7 cellular contexts compared by ENCODE assay signal in the genomic region with DNA sequence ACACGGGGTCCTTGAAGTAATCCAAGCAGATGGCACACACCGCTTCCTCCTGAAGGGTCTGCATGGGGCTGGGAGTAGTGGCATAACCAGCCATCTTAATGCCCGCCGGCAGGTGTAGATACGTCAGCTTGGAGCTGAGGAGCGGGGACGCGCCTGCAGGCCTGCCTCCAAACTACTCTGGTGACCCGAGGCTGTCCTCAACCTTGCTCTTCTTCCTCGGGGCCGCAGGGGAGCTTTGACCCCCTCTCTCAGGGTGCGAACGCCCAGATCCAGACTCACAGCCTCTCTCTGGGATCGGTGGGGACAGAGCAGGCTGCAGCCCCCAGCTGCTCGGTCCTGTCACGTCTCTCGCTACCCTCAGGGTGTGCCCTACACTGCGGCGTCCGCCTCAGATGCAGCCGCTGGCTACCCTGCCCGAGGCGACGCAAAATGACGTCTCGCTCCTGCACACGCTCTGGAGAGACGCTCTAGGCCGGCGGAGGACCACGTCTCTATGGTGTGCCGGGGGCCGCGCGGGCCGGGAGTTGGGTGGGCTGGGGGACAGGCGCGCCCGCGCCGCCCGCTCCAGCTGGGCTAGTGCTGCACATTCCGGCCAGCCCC. TPM values are rescaled to one million over a fixed set of nuclear protein-coding genes. Genes with fewer than 3 reads are reported as not detected.
DNase-seq lines count a peak whose midpoint lies in the region; ATAC-seq, FAIRE-seq and TF ChIP-seq lines count a peak whose summit lies in the region.

A gene (minus strand): TSS at position 424 of the 600 bp plus-strand sequence. CDS start 330 bp downstream, at position 94.

- no peak for TF ChIP-seq CTCF in WI38 (IDR thresholded peaks at IDR 0.05; ENCODE audit: low read depth, low read length)
- no peak for TF ChIP-seq CTCF in choroid plexus epithelial cell (conservative IDR thresholded peaks at IDR 0.05; ENCODE audit: low read depth, low read length)
- TF ChIP-seq CTCF in HepG2 (CRISPR knock-in tag; IDR thresholded peaks at IDR 0.05), result peak; percentile 49

- H3K27ac ChIP-seq in HepG2 (ENCODE audit: extremely low read length, insufficient read depth, low read length), result peak within 1 kb of the TSS; percentile 90

- FAIRE-seq in HepG2 (lab: Jason Lieb, UNC), result peak; percentile 32

- 3% methylated on average over 22 of the region's 43 CpGs for WGBS in HepG2 (ENCODE audit: low lambda C conversion rate)

- DNase-seq in choroid plexus epithelial cell (ENCODE audit: low read depth), result peak; percentile 88
- DNase-seq in HepG2 (ENCODE audit: low spot score), result peak; percentile 91
- DNase-seq in stimulated activated CD4-positive, alpha-beta T cell treated with anti-CD3 and anti-CD28 coated beads, Interleukin-4, amount 100 ng/mL, for 4 hours, result peak; percentile 87 to 88
- no peak for DNase-seq in NCI-H524 (lab: John Stamatoyannopoulos, UW)

- H3K36me3 ChIP-seq in HepG2 (replicated peaks in 1 of 2; ENCODE audit: control insufficient read depth in 1 of 2, insufficient read depth in 2 of 2, low read length in 2 of 2), result peaks cover 4 to 14% of the 10 kb centered on the region in 2 experiments; a peak in 3 of 5 replicates

- ATAC-seq in HG03342 (IDR thresholded peaks at IDR 0.05; ENCODE audit: unreplicated experiment) (peak; percentile 77), HepG2 (peak; percentile 93)

- intact Hi-C loops in HepG2 (cut with micrococcal nuclease; ENCODE audit: unreplicated experiment), result loop anchor here (2.0 kb wide), 1 partner anchor 14 kb away; no protein-coding TSS in a partner anchor

- no peaks in the 10 kb centered on the region; a peak in 1 of 5 replicates for H3K27me3 ChIP-seq in HepG2 (ENCODE audit: control insufficient read depth in 1 of 2, insufficient read depth in 2 of 2, low read length in 2 of 2)

- TF ChIP-seq POLR2A in GM19099 (IDR thresholded peaks at IDR 0.05; ENCODE audit: extremely low read depth, insufficient read length, low read depth) (peak; percentile 98), HepG2 (IDR thresholded peaks at IDR 0.05; ENCODE audit: insufficient read depth in 1 of 2, low read depth in 2 of 2, low read length in 2 of 2) (peak; percentile 89 to 99)

- in situ Hi-C loops in HepG2 (cut with HindIII; ENCODE audit: extremely low pct_ligation_motif_present, low pct_unique_long_range_greater_than_20kb), result no loop called here

- TF ChIP-seq EP300 in HepG2 (IDR thresholded peaks at IDR 0.05; ENCODE audit: low read depth in 2 of 2, low read length in 2 of 2), result 0 out of 4 replicates have a peak, but pooled peaks of 1 of the 2 experiments have one; percentile 10
- TF ChIP-seq EP300 in HepG2 (CRISPR knock-in tag; IDR thresholded peaks at IDR 0.05; ENCODE audit: borderline replicate concordance), result peak; percentile 36; the same call in 1 of the 2 replicates

- peak within 1 kb of the TSS; percentile 99 for H3K4me2 ChIP-seq in HepG2 (ENCODE audit: low read depth, low read length)

- POLR2A ChIA-PET in HepG2 (lab: Yijun Ruan, JAX), result interaction anchor here (0.9 to 5.1 kb wide), 11 partner anchors 10 to 87 kb away, joined by 3 to 102 read pairs (median 6); a partner anchor contains a TSS

- no peak within 1 kb of the TSS for H2AFZ ChIP-seq in HepG2 (ENCODE audit: low read length)

- peaks cover 17% of the 10 kb centered on the region for H4K20me1 ChIP-seq in HepG2 (ENCODE audit: insufficient read depth, low read length)

- BruUV-seq in HepG2 (replicated peaks; lab: Mats Ljungman, UMichigan), result no TSS peak

- peak within 1 kb of the TSS; percentile 99 for H3K9ac ChIP-seq in HepG2 (ENCODE audit: insufficient read depth, low read depth, low read length)

- no peaks in the 10 kb centered on the region for H3K9me3 ChIP-seq in HepG2 (ENCODE audit: low read length)

- peaks cover 47% of the 10 kb centered on the region for H3K79me2 ChIP-seq in HepG2 (ENCODE audit: insufficient read depth, low read length)

- CTCF ChIA-PET in HepG2 (lab: Yijun Ruan, JAX; ENCODE audit: low intra/inter-chr PET ratio, low total read pairs), result no interaction called here

- H3K4me3 ChIP-seq in WI38 (ENCODE audit: low read depth, low read length) (peak within 1 kb of the TSS; percentile 79), choroid plexus epithelial cell (ENCODE audit: low read depth, low read length) (peak within 1 kb of the TSS; percentile 92), HepG2 (replicated peaks in 1 of 3; ENCODE audit: insufficient read depth in 1 of 3, low read depth in 2 of 3, low read length in 3 of 3) (peak within 1 kb of the TSS; percentile 86 to 97 (median 94))

- peaks cover 42% of the 10 kb centered on the region for H3K4me1 ChIP-seq in HepG2 (ENCODE audit: insufficient read depth, low read length)

- TF ChIP-seq RAD21 in HepG2 (CRISPR knock-in tag; IDR thresholded peaks at IDR 0.05), result peak; percentile 59; the same call in 1 of the 2 replicates

TF ChIP-seq in HepG2, 621 proteins besides CTCF, POLR2A, EP300 and RAD21 (continues in another document):
- TF ChIP-seq, protein P1, sequence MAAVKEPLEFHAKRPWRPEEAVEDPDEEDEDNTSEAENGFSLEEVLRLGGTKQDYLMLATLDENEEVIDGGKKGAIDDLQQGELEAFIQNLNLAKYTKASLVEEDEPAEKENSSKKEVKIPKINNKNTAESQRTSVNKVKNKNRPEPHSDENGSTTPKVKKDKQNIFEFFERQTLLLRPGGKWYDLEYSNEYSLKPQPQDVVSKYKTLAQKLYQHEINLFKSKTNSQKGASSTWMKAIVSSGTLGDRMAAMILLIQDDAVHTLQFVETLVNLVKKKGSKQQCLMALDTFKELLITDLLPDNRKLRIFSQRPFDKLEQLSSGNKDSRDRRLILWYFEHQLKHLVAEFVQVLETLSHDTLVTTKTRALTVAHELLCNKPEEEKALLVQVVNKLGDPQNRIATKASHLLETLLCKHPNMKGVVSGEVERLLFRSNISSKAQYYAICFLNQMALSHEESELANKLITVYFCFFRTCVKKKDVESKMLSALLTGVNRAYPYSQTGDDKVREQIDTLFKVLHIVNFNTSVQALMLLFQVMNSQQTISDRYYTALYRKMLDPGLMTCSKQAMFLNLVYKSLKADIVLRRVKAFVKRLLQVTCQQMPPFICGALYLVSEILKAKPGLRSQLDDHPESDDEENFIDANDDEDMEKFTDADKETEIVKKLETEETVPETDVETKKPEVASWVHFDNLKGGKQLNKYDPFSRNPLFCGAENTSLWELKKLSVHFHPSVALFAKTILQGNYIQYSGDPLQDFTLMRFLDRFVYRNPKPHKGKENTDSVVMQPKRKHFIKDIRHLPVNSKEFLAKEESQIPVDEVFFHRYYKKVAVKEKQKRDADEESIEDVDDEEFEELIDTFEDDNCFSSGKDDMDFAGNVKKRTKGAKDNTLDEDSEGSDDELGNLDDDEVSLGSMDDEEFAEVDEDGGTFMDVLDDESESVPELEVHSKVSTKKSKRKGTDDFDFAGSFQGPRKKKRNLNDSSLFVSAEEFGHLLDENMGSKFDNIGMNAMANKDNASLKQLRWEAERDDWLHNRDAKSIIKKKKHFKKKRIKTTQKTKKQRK (IDR thresholded peaks at IDR 0.05; ENCODE audit: low read length), result no peak
- TF ChIP-seq ZNF777 (CRISPR knock-in tag; IDR thresholded peaks at IDR 0.05), result no peak
- no peak for TF ChIP-seq HNRNPH1 (optimal IDR thresholded peaks at IDR 0.05; ENCODE audit: low read depth, low read length)
- TF ChIP-seq, protein P2, sequence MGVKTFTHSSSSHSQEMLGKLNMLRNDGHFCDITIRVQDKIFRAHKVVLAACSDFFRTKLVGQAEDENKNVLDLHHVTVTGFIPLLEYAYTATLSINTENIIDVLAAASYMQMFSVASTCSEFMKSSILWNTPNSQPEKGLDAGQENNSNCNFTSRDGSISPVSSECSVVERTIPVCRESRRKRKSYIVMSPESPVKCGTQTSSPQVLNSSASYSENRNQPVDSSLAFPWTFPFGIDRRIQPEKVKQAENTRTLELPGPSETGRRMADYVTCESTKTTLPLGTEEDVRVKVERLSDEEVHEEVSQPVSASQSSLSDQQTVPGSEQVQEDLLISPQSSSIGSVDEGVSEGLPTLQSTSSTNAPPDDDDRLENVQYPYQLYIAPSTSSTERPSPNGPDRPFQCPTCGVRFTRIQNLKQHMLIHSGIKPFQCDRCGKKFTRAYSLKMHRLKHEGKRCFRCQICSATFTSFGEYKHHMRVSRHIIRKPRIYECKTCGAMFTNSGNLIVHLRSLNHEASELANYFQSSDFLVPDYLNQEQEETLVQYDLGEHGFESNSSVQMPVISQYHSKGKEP (CRISPR knock-in tag; IDR thresholded peaks at IDR 0.05), result 0 out of 2 replicates have a peak, but pooled peaks have one; percentile 63
- TF ChIP-seq THAP11 (CRISPR knock-in tag; IDR thresholded peaks at IDR 0.05), result peak; percentile 91
- peak; percentile 82 for TF ChIP-seq ERF (CRISPR knock-in tag; IDR thresholded peaks at IDR 0.05)
- no peak for TF ChIP-seq SP5 (CRISPR knock-in tag; IDR thresholded peaks at IDR 0.05; ENCODE audit: borderline replicate concordance, low read depth)

RNA-seq across cellular contexts. Expression of the gene that starts here (rescaled TPM):
- 5.7 and 7.2 TPM in 2 replicates for total RNA-seq in HepG2 (2016; rRNA removed; fragmentation: Illumina TruSeq; extraction: Trizol)
- 0.20 and 0.44 TPM in 2 replicates for total RNA-seq in HepG2 (2016; cell fraction: cytosol; rRNA removed; fragmentation: Illumina TruSeq; extraction: Trizol; ENCODE audit: low read depth)
- 5.4 and 6.0 TPM in 2 replicates for total RNA-seq in HepG2 (2016; cell fraction: insoluble cytoplasmic fraction; rRNA removed; fragmentation: Illumina TruSeq; extraction: Trizol)
- total RNA-seq in HepG2 (2016; cell fraction: membrane; rRNA removed; fragmentation: Illumina TruSeq; extraction: Trizol), result 2.1 and 2.2 TPM in 2 replicates
- 10.3 and 12.8 TPM in 2 replicates for total RNA-seq in HepG2 (2016; cell fraction: nucleus; rRNA removed; fragmentation: Illumina TruSeq; extraction: Trizol)
- polyA plus RNA-seq in HepG2 (2011; rRNA removed), result 11.6 and 11.7 TPM in 2 replicates
- polyA plus RNA-seq in HepG2 (2011; cell fraction: cytosol; rRNA removed), result 4.4 and 5.3 TPM in 2 replicates
- polyA plus RNA-seq in HepG2 (2011; cell fraction: nucleus; rRNA removed), result 16.4 and 22.4 TPM in 2 replicates
- 9.0 and 15.2 TPM in 2 replicates for polyA plus RNA-seq in HepG2 (2012)
- polyA plus RNA-seq in HepG2 (2016; cell fraction: cytosol; fragmentation: Illumina TruSeq; extraction: Trizol; ENCODE audit: low read depth), result 0.20 and 0.26 TPM in 2 replicates
- 5.4 and 5.6 TPM in 2 replicates for polyA plus RNA-seq in HepG2 (2016; cell fraction: insoluble cytoplasmic fraction; fragmentation: Illumina TruSeq; extraction: Trizol; ENCODE audit: low read depth)
- polyA plus RNA-seq in HepG2 (2016; cell fraction: membrane; fragmentation: Illumina TruSeq; extraction: Trizol; ENCODE audit: low read depth), result 0.95 and 1.1 TPM in 2 replicates
- 27.9 and 33.0 TPM in 2 replicates for polyA plus RNA-seq in HepG2 (2016; cell fraction: nucleus; fragmentation: Illumina TruSeq; extraction: Trizol; ENCODE audit: insufficient read depth, low read depth)
- polyA minus RNA-seq in HepG2 (2011; rRNA and poly(A)+ RNA removed; ENCODE audit: low replicate concordance), result 9.3 and 15.7 TPM in 2 replicates
- polyA minus RNA-seq in HepG2 (2011; cell fraction: cytosol; rRNA and poly(A)+ RNA removed), result 2.7 and 3.2 TPM in 2 replicates
- polyA minus RNA-seq in HepG2 (2011; cell fraction: nucleus; rRNA and poly(A)+ RNA removed), result 22.7 and 24.9 TPM in 2 replicates

Comparison
In these comparisons a context has a peak if more than half of its experiments do, and no peak if none do; other contexts are left out.
1. DNase-seq: peak in choroid plexus epithelial cell (single experiment), HepG2 (single experiment) and stimulated activated CD4-positive, alpha-beta T cell treated with anti-CD3 and anti-CD28 coated beads, Interleukin-4, amount 100 ng/mL, for 4 hours (2 of 2); none in NCI-H524 (0 of 2).
2. Peak in every context shown above with its lines, with median percentiles within 50 percentile points of each other: H3K4me3 ChIP-seq.